ENCODE assay signal across 8 cellular contexts in the genomic region with DNA sequence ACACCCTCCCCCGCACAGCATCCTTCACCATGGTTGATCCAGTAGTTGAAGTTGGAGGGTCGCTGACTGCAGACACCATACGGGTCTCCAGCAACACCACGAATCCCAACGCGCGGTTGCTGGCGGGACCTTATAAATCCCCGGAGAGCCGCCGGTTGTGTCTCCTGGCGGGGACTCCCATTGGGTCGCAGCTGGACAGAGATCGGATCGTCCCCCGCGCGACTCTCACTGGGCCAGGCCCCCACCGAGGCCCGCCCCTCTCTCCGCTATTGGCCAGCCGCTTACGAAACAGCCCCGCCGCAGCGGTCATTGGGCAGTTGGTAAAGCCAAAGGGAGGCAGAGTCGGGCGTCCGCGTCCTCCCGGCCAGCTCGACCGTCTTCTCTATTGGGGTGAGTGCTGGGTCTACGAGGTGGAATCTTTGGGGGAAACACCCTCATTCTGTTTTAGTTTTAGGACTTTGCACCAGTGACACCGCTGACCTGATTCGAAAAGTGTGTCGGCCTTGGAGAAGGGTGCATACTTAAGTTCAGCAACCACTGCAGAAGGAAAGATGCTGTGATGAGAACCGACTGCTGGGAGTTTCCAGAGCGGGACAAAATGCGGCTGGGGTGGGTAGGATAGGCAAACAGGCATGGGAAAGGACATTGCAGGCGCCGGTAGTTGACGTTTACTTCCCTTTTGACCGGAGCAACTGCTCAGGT. TPM values are rescaled to one million over a fixed set of nuclear protein-coding genes. Genes with fewer than 3 reads are reported as not detected.
DNase-seq lines count a peak whose midpoint lies in the region; ATAC-seq, FAIRE-seq and TF ChIP-seq lines count a peak whose summit lies in the region.

No MANE protein-coding gene starts in this region.

- H3K27me3 Mint-ChIP-seq in astrocyte (ENCODE audit: low read depth, unreplicated experiment) = peaks cover 24% of the 10 kb centered on the region

- no peaks in the 10 kb centered on the region for H3K9me3 ChIP-seq in MM.1S (replicated peaks; ENCODE audit: insufficient read depth, low read length)
- no peaks in the 10 kb centered on the region for H3K9me3 ChIP-seq in astrocyte (ENCODE audit: insufficient read depth, low read depth, low read length)
- no peaks in the 10 kb centered on the region for H3K9me3 ChIP-seq in parathyroid adenoma (ENCODE audit: control insufficient read depth, low read length)

- no peaks in the 10 kb centered on the region for H3K9me3 Mint-ChIP-seq in astrocyte (ENCODE audit: unreplicated experiment)

- DNase-seq in DMS79 (lab: John Stamatoyannopoulos, UW) (peak; percentile 91), H4 (ENCODE audit: low spot score) (peak; percentile 71), MM.1S (peak; percentile 88), SHP77 treated with DMSO at 0.1 percent for 48 hours (lab: John Stamatoyannopoulos, UW) (peak; percentile 88), astrocyte (ENCODE audit: low read depth) (peak; percentile 80), left ventricle myocardium superior (peak; percentile 95)

- H2AFZ ChIP-seq in MM.1S (ENCODE audit: low read length) (peak overlapping the region; percentile 79), astrocyte (ENCODE audit: low read depth, low read length) (peak overlapping the region; percentile 95), parathyroid adenoma (peak overlapping the region; percentile 77)

- peak overlapping the region; percentile 55 for H3K27ac Mint-ChIP-seq in astrocyte (ENCODE audit: unreplicated experiment)

- peaks cover 5% of the 10 kb centered on the region for H3K4me1 Mint-ChIP-seq in astrocyte (ENCODE audit: low read depth, unreplicated experiment)

- H3K36me3 Mint-ChIP-seq in astrocyte (ENCODE audit: low read depth, unreplicated experiment) = no peaks in the 10 kb centered on the region

- no peak for TF ChIP-seq CTCF in MM.1S (IDR thresholded peaks at IDR 0.05; ENCODE audit: low read length)
- TF ChIP-seq CTCF in astrocyte (IDR thresholded peaks at IDR 0.05; ENCODE audit: insufficient read depth, low read depth, low read length) = no peak
- TF ChIP-seq CTCF in parathyroid adenoma (IDR thresholded peaks at IDR 0.05) = no peak

- H3K4me2 ChIP-seq in MM.1S (ENCODE audit: low read depth, low read length) = peak overlapping the region; percentile 83
- peak overlapping the region; percentile 99 for H3K4me2 ChIP-seq in astrocyte (ENCODE audit: low read length)
- H3K4me2 ChIP-seq in parathyroid adenoma (ENCODE audit: low read length) = peak overlapping the region; percentile 99

- ATAC-seq in left ventricle myocardium superior = peak; percentile 98
- no peak for ATAC-seq in GM18861 (IDR thresholded peaks at IDR 0.05; ENCODE audit: unreplicated experiment)

- peak overlapping the region; percentile 94 for H3K4me3 Mint-ChIP-seq in astrocyte (ENCODE audit: unreplicated experiment)

- H3K27me3 ChIP-seq in MM.1S (replicated peaks; ENCODE audit: insufficient read depth, low read length) = peaks cover 25% of the 10 kb centered on the region
- no peaks in the 10 kb centered on the region for H3K27me3 ChIP-seq in astrocyte (ENCODE audit: insufficient read depth, low read length)
- H3K27me3 ChIP-seq in parathyroid adenoma (ENCODE audit: control insufficient read depth, insufficient read depth, low read length) = no peaks in the 10 kb centered on the region

- H3K4me3 ChIP-seq in MM.1S (ENCODE audit: low read length) (peak overlapping the region; percentile 68), astrocyte (ENCODE audit: insufficient read depth, low read depth, low read length) (peak overlapping the region; percentile 71), parathyroid adenoma (ENCODE audit: low read depth, low read length) (peak overlapping the region; percentile 67)

- H3K79me2 ChIP-seq in MM.1S (ENCODE audit: low read length) (no peaks in the 10 kb centered on the region), astrocyte (ENCODE audit: insufficient read depth, low read length) (no peaks in the 10 kb centered on the region), parathyroid adenoma (no peaks in the 10 kb centered on the region)

- H3K27ac ChIP-seq in MM.1S (ENCODE audit: low read length) (no peak overlapping the region), astrocyte (ENCODE audit: low read depth, low read length) (no peak overlapping the region), parathyroid adenoma (no peak overlapping the region)

- no peaks in the 10 kb centered on the region for H3K9me2 ChIP-seq in MM.1S (replicated peaks; ENCODE audit: insufficient read depth, low read length)

- H3K9ac ChIP-seq in MM.1S (ENCODE audit: low read length) (peak overlapping the region; percentile 9; the same call in 1 of the 2 replicates), astrocyte (ENCODE audit: low read length) (peak overlapping the region; percentile 72), parathyroid adenoma (no peak overlapping the region)

- H3K4me1 ChIP-seq in MM.1S (ENCODE audit: low read length) (peaks cover 6% of the 10 kb centered on the region; the same call in 1 of the 2 replicates), astrocyte (ENCODE audit: insufficient read depth, low read length) (peaks cover 8% of the 10 kb centered on the region), parathyroid adenoma (no peaks in the 10 kb centered on the region)

- H3F3A ChIP-seq in MM.1S (ENCODE audit: insufficient read depth, low read length) = no peaks in the 10 kb centered on the region

- no peaks in the 10 kb centered on the region for H3K36me3 ChIP-seq in MM.1S (replicated peaks; ENCODE audit: insufficient read depth, low read length)
- no peaks in the 10 kb centered on the region for H3K36me3 ChIP-seq in astrocyte (ENCODE audit: insufficient read depth, low read length)
- no peaks in the 10 kb centered on the region for H3K36me3 ChIP-seq in parathyroid adenoma (ENCODE audit: control insufficient read depth, insufficient read depth, low read length)

- H4K20me1 ChIP-seq in MM.1S (ENCODE audit: insufficient read depth, low read length) (no peaks in the 10 kb centered on the region), astrocyte (ENCODE audit: insufficient read depth, low read length) (no peaks in the 10 kb centered on the region)

- intact Hi-C loops in left ventricle myocardium superior (cut with micrococcal nuclease) = no loop called here

- FAIRE-seq in astrocyte (lab: Jason Lieb, UNC) = no peak

RNA-seq across cellular contexts. Expression of a gene that starts 27.4 kb away (rescaled TPM):
- 6.4 and 7.5 TPM in 2 replicates for total RNA-seq in H4 (2014; rRNA removed; shearing (Covaris generic))
- total RNA-seq in astrocyte (11.1 and 12.1 TPM in 2 replicates), left ventricle myocardium superior (4.7 TPM)

RNA-seq across cellular contexts. Expression of a gene that starts 50.8 kb away (rescaled TPM):
- 0.33 and 0.47 TPM in 2 replicates for total RNA-seq in H4 (2014; rRNA removed; shearing (Covaris generic))
- total RNA-seq in astrocyte = 5.4 and 5.7 TPM in 2 replicates
- total RNA-seq in left ventricle myocardium superior = 0.79 TPM

RNA-seq across cellular contexts. Expression of a gene that starts 53.4 kb away (rescaled TPM):
- total RNA-seq in H4 (2014; rRNA removed; shearing (Covaris generic)) = 27.6 and 38.1 TPM in 2 replicates
- total RNA-seq in astrocyte (173 and 182 TPM in 2 replicates), left ventricle myocardium superior (14.6 TPM)
